ENCODE assay signal across 13 cellular contexts in genomic region chr7:151923097-151923876, GRCh38. TPM values are rescaled to one million over a fixed set of nuclear protein-coding genes. Genes with fewer than 3 reads are reported as not detected.
DNase-seq lines count a peak whose midpoint lies in the region; ATAC-seq, FAIRE-seq and TF ChIP-seq lines count a peak whose summit lies in the region.
"Had no signal": no experiment of that assay in that cellular context is flagged by ENCODE, and none has a peak within 500 bp of the region (broad histone marks: within the 10 kb centered on the region; RNA-seq: fewer than 3 reads in every experiment).

No MANE protein-coding gene starts in this region.

- peak overlapping the region; percentile 100 for H3K27ac Mint-ChIP-seq in CD14-positive monocyte
- no peak overlapping the region for H3K27ac Mint-ChIP-seq in activated naive CD4-positive, alpha-beta T cell treated with anti-CD3 and anti-CD28 coated beads for 36 hours
- no peak overlapping the region for H3K27ac Mint-ChIP-seq in stimulated activated naive CD8-positive, alpha-beta T cell treated with anti-CD3 and anti-CD28 coated beads, Interleukin-15, amount 100 ng/mL, for 72 hours

- H3K9me3 ChIP-seq in pancreas, result no peaks in the 10 kb centered on the region
- H3K9me3 ChIP-seq: BE2C had no signal

- H3K27ac ChIP-seq in RWPE1, result peak overlapping the region; percentile 65
- peak overlapping the region in 2 of 4 donors; percentile 65 to 67 for H3K27ac ChIP-seq in pancreas

- H3K36me3 ChIP-seq in pancreas, result no peaks in the 10 kb centered on the region
- H3K36me3 ChIP-seq: BE2C had no signal

- H3K27me3 ChIP-seq in pancreas, result no peaks in the 10 kb centered on the region
- H3K27me3 ChIP-seq: BE2C had no signal

- H3K4me1 ChIP-seq in pancreas, result peaks cover 9 to 34% (median 27%) of the 10 kb centered on the region in 3 donors

- H3K4me1 Mint-ChIP-seq in CD14-positive monocyte, result peaks cover 86% of the 10 kb centered on the region
- peaks cover 10% of the 10 kb centered on the region for H3K4me1 Mint-ChIP-seq in activated naive CD4-positive, alpha-beta T cell treated with anti-CD3 and anti-CD28 coated beads for 36 hours (ENCODE audit: low read depth)
- peaks cover 11% of the 10 kb centered on the region for H3K4me1 Mint-ChIP-seq in stimulated activated naive CD8-positive, alpha-beta T cell treated with anti-CD3 and anti-CD28 coated beads, Interleukin-15, amount 100 ng/mL, for 72 hours

- H3K4me3 ChIP-seq in fibroblast of pulmonary artery (replicated peaks; ENCODE audit: low read depth, low read length) (no peak overlapping the region), pancreas (no peak overlapping the region)

- H3K36me3 Mint-ChIP-seq in CD14-positive monocyte, result peaks cover 0 to 3% of the 10 kb centered on the region in 2 donors
- H3K36me3 Mint-ChIP-seq in activated naive CD4-positive, alpha-beta T cell treated with anti-CD3 and anti-CD28 coated beads for 36 hours (ENCODE audit: low read depth), result no peaks in the 10 kb centered on the region

- peaks cover 0 to 6% (median 2%) of the 10 kb centered on the region in 3 donors for H3K27me3 Mint-ChIP-seq in CD14-positive monocyte (ENCODE audit: low read depth in 3 of 3)
- no peaks in the 10 kb centered on the region for H3K27me3 Mint-ChIP-seq in activated naive CD4-positive, alpha-beta T cell treated with anti-CD3 and anti-CD28 coated beads for 36 hours (ENCODE audit: low read depth)
- peaks cover 8% of the 10 kb centered on the region for H3K27me3 Mint-ChIP-seq in stimulated activated naive CD8-positive, alpha-beta T cell treated with anti-CD3 and anti-CD28 coated beads, Interleukin-15, amount 100 ng/mL, for 72 hours

- TF ChIP-seq CTCF in CD14-positive monocyte (IDR thresholded peaks at IDR 0.05) (no peak), RWPE1 (conservative IDR thresholded peaks at IDR 0.05; ENCODE audit: low read depth) (no peak), fibroblast of pulmonary artery (IDR thresholded peaks at IDR 0.05; ENCODE audit: low read length, missing control alignments) (no peak), pancreas (IDR thresholded peaks at IDR 0.05) (no peak), D721Med (IDR thresholded peaks at IDR 0.05; ENCODE audit: insufficient read depth, missing control alignments) (no peak)

- POLR2A ChIA-PET in RWPE1 (lab: Yijun Ruan, JAX; ENCODE audit: low non-redundant PET), result no interaction called here

- intact Hi-C loops in CD14-positive monocyte (cut with micrococcal nuclease), result loop anchor here (5.0 to 10.0 kb wide), 4 partner anchors 46 to 126 kb away; partner anchors contain the start of gene PRKAG2 (in 1 of the 2)
- intact Hi-C loops in pancreas (cut with DNase I), result loop anchor here in 1 of 3 donors (10.0 kb wide), 1 partner anchor 138 kb away; no protein-coding TSS in a partner anchor
- intact Hi-C loops in activated naive CD4-positive, alpha-beta T cell treated with anti-CD3 and anti-CD28 coated beads for 36 hours (cut with micrococcal nuclease), result no loop called here

- DNase-seq in CD14-positive monocyte (ENCODE audit: low spot score) (peak; percentile 93), RWPE1 (ENCODE audit: low spot score) (no peak), fibroblast of pulmonary artery (ENCODE audit: low read depth) (peak; percentile 8), pancreas (peak in 1 of 6 donors; percentile 57), D721Med (ENCODE audit: insufficient read length, low spot score) (no peak)
- DNase-seq in activated naive CD4-positive, alpha-beta T cell treated with anti-CD3 and anti-CD28 coated beads for 36 hours, result no peak
- no peak for DNase-seq in stimulated activated naive CD8-positive, alpha-beta T cell treated with anti-CD3 and anti-CD28 coated beads, Interleukin-15, amount 100 ng/mL, for 72 hours
- DNase-seq: BE2C, mesendoderm, OCI-M1 had no signal

- CTCF ChIA-PET in RWPE1 (lab: Yijun Ruan, JAX), result interaction anchor here (0.6 kb wide), 1 partner anchor 555 kb away, joined by 3 read pairs; no protein-coding TSS in a partner anchor
- CTCF ChIA-PET in activated naive CD4-positive, alpha-beta T cell treated with anti-CD3 and anti-CD28 coated beads for 36 hours (lab: Charles Lee), result interaction anchor here (0.7 to 1.1 kb wide), 3 partner anchors 17 to 757 kb away, joined by 3 to 4 read pairs (median 4); no protein-coding TSS in a partner anchor

- FAIRE-seq in pancreas (lab: Jason Lieb, UNC), result no peak
- no peak for FAIRE-seq in D721Med (lab: Jason Lieb, UNC)
- FAIRE-seq: GM19239 had no signal

- ATAC-seq in pancreas (peak; percentile 39 to 61 (median 47)), HG02973 (IDR thresholded peaks at IDR 0.05; ENCODE audit: unreplicated experiment) (no peak)
- ATAC-seq in stimulated activated naive CD8-positive, alpha-beta T cell treated with anti-CD3 and anti-CD28 coated beads, Interleukin-15, amount 100 ng/mL, for 72 hours, result no peak
- ATAC-seq: HCT116 had no signal

- 50 to 56% methylated on average over 16 of the region's 16 CpGs for WGBS in pancreas, 2 donors

- H3K4me3 Mint-ChIP-seq in CD14-positive monocyte, result peak overlapping the region; percentile 43 to 77
- H3K4me3 Mint-ChIP-seq in activated naive CD4-positive, alpha-beta T cell treated with anti-CD3 and anti-CD28 coated beads for 36 hours, result no peak overlapping the region
- no peak overlapping the region for H3K4me3 Mint-ChIP-seq in stimulated activated naive CD8-positive, alpha-beta T cell treated with anti-CD3 and anti-CD28 coated beads, Interleukin-15, amount 100 ng/mL, for 72 hours

- peaks cover 0 to 2% (median 0%) of the 10 kb centered on the region in 7 donors for H3K9me3 Mint-ChIP-seq in CD14-positive monocyte
- H3K9me3 Mint-ChIP-seq in activated naive CD4-positive, alpha-beta T cell treated with anti-CD3 and anti-CD28 coated beads for 36 hours, result no peaks in the 10 kb centered on the region
- no peaks in the 10 kb centered on the region for H3K9me3 Mint-ChIP-seq in stimulated activated naive CD8-positive, alpha-beta T cell treated with anti-CD3 and anti-CD28 coated beads, Interleukin-15, amount 100 ng/mL, for 72 hours

RNA-seq across cellular contexts. Expression of gene GALNTL5, which starts 33.0 kb away (rescaled TPM):
- polyA plus RNA-seq in CD14-positive monocyte (not detected), pancreas (not detected)
- not detected for total RNA-seq in pancreas
- not detected for total RNA-seq in activated naive CD4-positive, alpha-beta T cell treated with anti-CD3 and anti-CD28 coated beads for 36 hours

RNA-seq across cellular contexts. Expression of gene PRKAG2, which starts 46.4 kb away (rescaled TPM):
- polyA plus RNA-seq in CD14-positive monocyte, result 10 to 100 TPM; 29.2 to 30.9 TPM
- total RNA-seq in pancreas, result 10 to 100 TPM in 2 of 6 donors, 1 to 10 TPM in 4; 7.4 to 16.7 (median 9.2) TPM
- 10 to 100 TPM in 1 of 2 donors, 1 to 10 TPM in 1; 8.6 to 13.1 TPM for polyA plus RNA-seq in pancreas
- 10 to 100 TPM; 16.9 to 18.7 TPM for total RNA-seq in activated naive CD4-positive, alpha-beta T cell treated with anti-CD3 and anti-CD28 coated beads for 36 hours

Comparison
In these comparisons a context has a peak if more than half of its experiments do, and no peak if none do; other contexts are left out.
1. DNase-seq: peak in CD14-positive monocyte (single experiment) and fibroblast of pulmonary artery (single experiment); none in RWPE1 (single experiment), D721Med (single experiment), activated naive CD4-positive, alpha-beta T cell treated with anti-CD3 and anti-CD28 coated beads for 36 hours (single experiment) and stimulated activated naive CD8-positive, alpha-beta T cell treated with anti-CD3 and anti-CD28 coated beads, Interleukin-15, amount 100 ng/mL, for 72 hours (0 of 2).
2. H3K27ac Mint-ChIP-seq: peak in CD14-positive monocyte (7 of 7); none in activated naive CD4-positive, alpha-beta T cell treated with anti-CD3 and anti-CD28 coated beads for 36 hours (single experiment) and stimulated activated naive CD8-positive, alpha-beta T cell treated with anti-CD3 and anti-CD28 coated beads, Interleukin-15, amount 100 ng/mL, for 72 hours (0 of 2).
3. H3K4me3 Mint-ChIP-seq: peak in CD14-positive monocyte (2 of 2); none in activated naive CD4-positive, alpha-beta T cell treated with anti-CD3 and anti-CD28 coated beads for 36 hours (single experiment) and stimulated activated naive CD8-positive, alpha-beta T cell treated with anti-CD3 and anti-CD28 coated beads, Interleukin-15, amount 100 ng/mL, for 72 hours (0 of 2).
4. ATAC-seq: peak in pancreas (4 of 4); none in stimulated activated naive CD8-positive, alpha-beta T cell treated with anti-CD3 and anti-CD28 coated beads, Interleukin-15, amount 100 ng/mL, for 72 hours (single experiment) and HG02973 (single experiment).